1 cellular context compared by ENCODE assay signal in the genomic region with DNA sequence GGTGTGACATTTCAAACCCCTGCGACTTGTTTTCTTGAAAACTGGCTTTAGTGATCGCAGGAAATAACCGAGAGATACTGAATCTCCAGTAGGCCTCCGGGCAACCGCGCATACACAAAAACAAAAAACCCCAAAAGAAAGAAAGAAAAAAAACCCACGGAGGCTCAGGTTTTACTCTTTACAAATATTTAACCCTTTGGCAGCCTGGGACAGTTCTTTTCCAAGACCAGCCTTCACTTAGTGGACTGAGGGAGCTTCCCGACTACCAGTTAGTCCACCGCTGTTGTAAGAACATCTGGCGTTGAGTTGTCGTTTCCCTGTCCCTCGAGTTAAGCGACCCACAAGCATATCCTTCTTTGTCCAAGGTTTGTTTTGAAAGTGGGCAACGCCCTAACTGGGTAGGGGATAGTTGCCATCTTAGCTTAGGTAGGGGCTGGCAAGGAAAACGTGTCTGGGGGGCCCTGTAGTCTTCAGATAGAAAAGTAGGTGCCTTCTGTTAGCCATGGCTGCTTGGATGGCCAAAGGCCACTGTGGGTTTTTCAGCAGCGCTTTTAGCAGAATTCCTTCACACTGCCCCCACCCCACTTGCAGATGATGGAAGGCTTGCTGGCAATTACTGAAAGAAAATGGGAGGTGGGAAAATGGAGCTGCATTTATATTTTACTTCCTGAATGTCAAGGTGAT.
TF ChIP-seq lines count a peak whose summit lies in the region.

No MANE protein-coding gene starts in this region.

TF ChIP-seq in GM23338, 12 proteins besides CTCF, POLR2A, EP300 and RAD21 (continued from another document):
- TF ChIP-seq, protein P1, sequence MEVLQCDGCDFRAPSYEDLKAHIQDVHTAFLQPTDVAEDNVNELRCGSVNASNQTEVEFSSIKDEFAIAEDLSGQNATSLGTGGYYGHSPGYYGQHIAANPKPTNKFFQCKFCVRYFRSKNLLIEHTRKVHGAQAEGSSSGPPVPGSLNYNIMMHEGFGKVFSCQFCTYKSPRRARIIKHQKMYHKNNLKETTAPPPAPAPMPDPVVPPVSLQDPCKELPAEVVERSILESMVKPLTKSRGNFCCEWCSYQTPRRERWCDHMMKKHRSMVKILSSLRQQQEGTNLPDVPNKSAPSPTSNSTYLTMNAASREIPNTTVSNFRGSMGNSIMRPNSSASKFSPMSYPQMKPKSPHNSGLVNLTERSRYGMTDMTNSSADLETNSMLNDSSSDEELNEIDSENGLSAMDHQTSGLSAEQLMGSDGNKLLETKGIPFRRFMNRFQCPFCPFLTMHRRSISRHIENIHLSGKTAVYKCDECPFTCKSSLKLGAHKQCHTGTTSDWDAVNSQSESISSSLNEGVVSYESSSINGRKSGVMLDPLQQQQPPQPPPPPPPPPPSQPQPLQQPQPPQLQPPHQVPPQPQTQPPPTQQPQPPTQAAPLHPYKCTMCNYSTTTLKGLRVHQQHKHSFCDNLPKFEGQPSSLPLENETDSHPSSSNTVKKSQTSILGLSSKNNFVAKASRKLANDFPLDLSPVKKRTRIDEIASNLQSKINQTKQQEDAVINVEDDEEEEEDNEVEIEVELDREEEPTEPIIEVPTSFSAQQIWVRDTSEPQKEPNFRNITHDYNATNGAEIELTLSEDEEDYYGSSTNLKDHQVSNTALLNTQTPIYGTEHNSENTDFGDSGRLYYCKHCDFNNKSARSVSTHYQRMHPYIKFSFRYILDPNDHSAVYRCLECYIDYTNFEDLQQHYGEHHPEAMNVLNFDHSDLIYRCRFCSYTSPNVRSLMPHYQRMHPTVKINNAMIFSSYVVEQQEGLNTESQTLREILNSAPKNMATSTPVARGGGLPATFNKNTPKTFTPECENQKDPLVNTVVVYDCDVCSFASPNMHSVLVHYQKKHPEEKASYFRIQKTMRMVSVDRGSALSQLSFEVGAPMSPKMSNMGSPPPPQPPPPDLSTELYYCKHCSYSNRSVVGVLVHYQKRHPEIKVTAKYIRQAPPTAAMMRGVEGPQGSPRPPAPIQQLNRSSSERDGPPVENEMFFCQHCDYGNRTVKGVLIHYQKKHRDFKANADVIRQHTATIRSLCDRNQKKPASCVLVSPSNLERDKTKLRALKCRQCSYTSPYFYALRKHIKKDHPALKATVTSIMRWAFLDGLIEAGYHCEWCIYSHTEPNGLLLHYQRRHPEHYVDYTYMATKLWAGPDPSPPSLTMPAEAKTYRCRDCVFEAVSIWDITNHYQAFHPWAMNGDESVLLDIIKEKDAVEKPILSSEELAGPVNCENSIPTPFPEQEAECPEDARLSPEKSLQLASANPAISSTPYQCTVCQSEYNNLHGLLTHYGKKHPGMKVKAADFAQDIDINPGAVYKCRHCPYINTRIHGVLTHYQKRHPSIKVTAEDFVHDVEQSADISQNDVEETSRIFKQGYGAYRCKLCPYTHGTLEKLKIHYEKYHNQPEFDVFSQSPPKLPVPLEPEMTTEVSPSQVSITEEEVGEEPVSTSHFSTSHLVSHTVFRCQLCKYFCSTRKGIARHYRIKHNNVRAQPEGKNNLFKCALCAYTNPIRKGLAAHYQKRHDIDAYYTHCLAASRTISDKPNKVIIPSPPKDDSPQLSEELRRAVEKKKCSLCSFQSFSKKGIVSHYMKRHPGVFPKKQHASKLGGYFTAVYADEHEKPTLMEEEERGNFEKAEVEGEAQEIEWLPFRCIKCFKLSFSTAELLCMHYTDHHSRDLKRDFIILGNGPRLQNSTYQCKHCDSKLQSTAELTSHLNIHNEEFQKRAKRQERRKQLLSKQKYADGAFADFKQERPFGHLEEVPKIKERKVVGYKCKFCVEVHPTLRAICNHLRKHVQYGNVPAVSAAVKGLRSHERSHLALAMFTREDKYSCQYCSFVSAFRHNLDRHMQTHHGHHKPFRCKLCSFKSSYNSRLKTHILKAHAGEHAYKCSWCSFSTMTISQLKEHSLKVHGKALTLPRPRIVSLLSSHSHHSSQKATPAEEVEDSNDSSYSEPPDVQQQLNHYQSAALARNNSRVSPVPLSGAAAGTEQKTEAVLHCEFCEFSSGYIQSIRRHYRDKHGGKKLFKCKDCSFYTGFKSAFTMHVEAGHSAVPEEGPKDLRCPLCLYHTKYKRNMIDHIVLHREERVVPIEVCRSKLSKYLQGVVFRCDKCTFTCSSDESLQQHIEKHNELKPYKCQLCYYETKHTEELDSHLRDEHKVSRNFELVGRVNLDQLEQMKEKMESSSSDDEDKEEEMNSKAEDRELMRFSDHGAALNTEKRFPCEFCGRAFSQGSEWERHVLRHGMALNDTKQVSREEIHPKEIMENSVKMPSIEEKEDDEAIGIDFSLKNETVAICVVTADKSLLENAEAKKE (CRISPR knock-in tag; IDR thresholded peaks at IDR 0.05), result no peak
